1 cellular context compared by ENCODE assay signal in genomic region chr1:155911156-155912055, GRCh38.
TF ChIP-seq lines count a peak whose summit lies in the region.

A gene with protein sequence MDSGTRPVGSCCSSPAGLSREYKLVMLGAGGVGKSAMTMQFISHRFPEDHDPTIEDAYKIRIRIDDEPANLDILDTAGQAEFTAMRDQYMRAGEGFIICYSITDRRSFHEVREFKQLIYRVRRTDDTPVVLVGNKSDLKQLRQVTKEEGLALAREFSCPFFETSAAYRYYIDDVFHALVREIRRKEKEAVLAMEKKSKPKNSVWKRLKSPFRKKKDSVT (minus strand): TSS chr1:155911349. CDS start chr1:155910761, 588 bp downstream.

TF ChIP-seq in HepG2, 621 proteins besides CTCF, POLR2A, EP300 and RAD21 (continued from another document and continues in another):
- TF ChIP-seq, protein P1, sequence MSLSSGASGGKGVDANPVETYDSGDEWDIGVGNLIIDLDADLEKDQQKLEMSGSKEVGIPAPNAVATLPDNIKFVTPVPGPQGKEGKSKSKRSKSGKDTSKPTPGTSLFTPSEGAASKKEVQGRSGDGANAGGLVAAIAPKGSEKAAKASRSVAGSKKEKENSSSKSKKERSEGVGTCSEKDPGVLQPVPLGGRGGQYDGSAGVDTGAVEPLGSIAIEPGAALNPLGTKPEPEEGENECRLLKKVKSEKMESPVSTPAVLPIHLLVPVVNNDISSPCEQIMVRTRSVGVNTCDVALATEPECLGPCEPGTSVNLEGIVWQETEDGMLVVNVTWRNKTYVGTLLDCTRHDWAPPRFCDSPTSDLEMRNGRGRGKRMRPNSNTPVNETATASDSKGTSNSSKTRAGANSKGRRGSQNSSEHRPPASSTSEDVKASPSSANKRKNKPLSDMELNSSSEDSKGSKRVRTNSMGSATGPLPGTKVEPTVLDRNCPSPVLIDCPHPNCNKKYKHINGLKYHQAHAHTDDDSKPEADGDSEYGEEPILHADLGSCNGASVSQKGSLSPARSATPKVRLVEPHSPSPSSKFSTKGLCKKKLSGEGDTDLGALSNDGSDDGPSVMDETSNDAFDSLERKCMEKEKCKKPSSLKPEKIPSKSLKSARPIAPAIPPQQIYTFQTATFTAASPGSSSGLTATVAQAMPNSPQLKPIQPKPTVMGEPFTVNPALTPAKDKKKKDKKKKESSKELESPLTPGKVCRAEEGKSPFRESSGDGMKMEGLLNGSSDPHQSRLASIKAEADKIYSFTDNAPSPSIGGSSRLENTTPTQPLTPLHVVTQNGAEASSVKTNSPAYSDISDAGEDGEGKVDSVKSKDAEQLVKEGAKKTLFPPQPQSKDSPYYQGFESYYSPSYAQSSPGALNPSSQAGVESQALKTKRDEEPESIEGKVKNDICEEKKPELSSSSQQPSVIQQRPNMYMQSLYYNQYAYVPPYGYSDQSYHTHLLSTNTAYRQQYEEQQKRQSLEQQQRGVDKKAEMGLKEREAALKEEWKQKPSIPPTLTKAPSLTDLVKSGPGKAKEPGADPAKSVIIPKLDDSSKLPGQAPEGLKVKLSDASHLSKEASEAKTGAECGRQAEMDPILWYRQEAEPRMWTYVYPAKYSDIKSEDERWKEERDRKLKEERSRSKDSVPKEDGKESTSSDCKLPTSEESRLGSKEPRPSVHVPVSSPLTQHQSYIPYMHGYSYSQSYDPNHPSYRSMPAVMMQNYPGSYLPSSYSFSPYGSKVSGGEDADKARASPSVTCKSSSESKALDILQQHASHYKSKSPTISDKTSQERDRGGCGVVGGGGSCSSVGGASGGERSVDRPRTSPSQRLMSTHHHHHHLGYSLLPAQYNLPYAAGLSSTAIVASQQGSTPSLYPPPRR (CRISPR knock-in tag; IDR thresholded peaks at IDR 0.05; ENCODE audit: borderline replicate concordance), result no peak
- TF ChIP-seq, protein P2, sequence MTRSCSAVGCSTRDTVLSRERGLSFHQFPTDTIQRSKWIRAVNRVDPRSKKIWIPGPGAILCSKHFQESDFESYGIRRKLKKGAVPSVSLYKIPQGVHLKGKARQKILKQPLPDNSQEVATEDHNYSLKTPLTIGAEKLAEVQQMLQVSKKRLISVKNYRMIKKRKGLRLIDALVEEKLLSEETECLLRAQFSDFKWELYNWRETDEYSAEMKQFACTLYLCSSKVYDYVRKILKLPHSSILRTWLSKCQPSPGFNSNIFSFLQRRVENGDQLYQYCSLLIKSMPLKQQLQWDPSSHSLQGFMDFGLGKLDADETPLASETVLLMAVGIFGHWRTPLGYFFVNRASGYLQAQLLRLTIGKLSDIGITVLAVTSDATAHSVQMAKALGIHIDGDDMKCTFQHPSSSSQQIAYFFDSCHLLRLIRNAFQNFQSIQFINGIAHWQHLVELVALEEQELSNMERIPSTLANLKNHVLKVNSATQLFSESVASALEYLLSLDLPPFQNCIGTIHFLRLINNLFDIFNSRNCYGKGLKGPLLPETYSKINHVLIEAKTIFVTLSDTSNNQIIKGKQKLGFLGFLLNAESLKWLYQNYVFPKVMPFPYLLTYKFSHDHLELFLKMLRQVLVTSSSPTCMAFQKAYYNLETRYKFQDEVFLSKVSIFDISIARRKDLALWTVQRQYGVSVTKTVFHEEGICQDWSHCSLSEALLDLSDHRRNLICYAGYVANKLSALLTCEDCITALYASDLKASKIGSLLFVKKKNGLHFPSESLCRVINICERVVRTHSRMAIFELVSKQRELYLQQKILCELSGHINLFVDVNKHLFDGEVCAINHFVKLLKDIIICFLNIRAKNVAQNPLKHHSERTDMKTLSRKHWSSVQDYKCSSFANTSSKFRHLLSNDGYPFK (CRISPR knock-in tag; IDR thresholded peaks at IDR 0.05; ENCODE audit: borderline replicate concordance), result no peak
- TF ChIP-seq, protein P3, sequence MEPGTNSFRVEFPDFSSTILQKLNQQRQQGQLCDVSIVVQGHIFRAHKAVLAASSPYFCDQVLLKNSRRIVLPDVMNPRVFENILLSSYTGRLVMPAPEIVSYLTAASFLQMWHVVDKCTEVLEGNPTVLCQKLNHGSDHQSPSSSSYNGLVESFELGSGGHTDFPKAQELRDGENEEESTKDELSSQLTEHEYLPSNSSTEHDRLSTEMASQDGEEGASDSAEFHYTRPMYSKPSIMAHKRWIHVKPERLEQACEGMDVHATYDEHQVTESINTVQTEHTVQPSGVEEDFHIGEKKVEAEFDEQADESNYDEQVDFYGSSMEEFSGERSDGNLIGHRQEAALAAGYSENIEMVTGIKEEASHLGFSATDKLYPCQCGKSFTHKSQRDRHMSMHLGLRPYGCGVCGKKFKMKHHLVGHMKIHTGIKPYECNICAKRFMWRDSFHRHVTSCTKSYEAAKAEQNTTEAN (CRISPR knock-in tag; conservative IDR thresholded peaks at IDR 0.05), result no peak
- TF ChIP-seq HOXA3 (CRISPR knock-in tag; IDR thresholded peaks at IDR 0.05) (peak; percentile 86), HNRNPUL1 (IDR thresholded peaks at IDR 0.05; ENCODE audit: low read depth, low read length) (no peak), LRRFIP1 (CRISPR knock-in tag; conservative IDR thresholded peaks at IDR 0.05) (no peak), ZNF749 (CRISPR knock-in tag; IDR thresholded peaks at IDR 0.05; ENCODE audit: borderline replicate concordance) (no peak), ZNF282 (IDR thresholded peaks at IDR 0.05; ENCODE audit: partially characterized antibody) (no peak), KDM6A (CRISPR knock-in tag; IDR thresholded peaks at IDR 0.05; ENCODE audit: low read depth) (no peak), GMEB2 (CRISPR knock-in tag; IDR thresholded peaks at IDR 0.05; ENCODE audit: low read depth) (no peak), NCOR1 (IDR thresholded peaks at IDR 0.05; ENCODE audit: borderline replicate concordance, low read length) (no peak), NR2F6 (IDR thresholded peaks at IDR 0.05) (peak; percentile 64), NR2F6 (CRISPR knock-in tag; IDR thresholded peaks at IDR 0.05) (peak; percentile 88), MEF2D (CRISPR knock-in tag; IDR thresholded peaks at IDR 0.05) (no peak; the same call in 1 of the 2 replicates), ZNF274 (CRISPR knock-in tag; IDR thresholded peaks at IDR 0.05) (no peak), U2AF2 (IDR thresholded peaks at IDR 0.05; ENCODE audit: low read depth, low read length) (no peak), ZNF136 (CRISPR knock-in tag; IDR thresholded peaks at IDR 0.05; ENCODE audit: low read depth) (no peak), ZNF549 (CRISPR knock-in tag; IDR thresholded peaks at IDR 0.05) (no peak), ZNF367 (CRISPR knock-in tag; IDR thresholded peaks at IDR 0.05; ENCODE audit: borderline replicate concordance) (no peak), ZNF256 (CRISPR knock-in tag; conservative IDR thresholded peaks at IDR 0.05) (no peak), ZNF691 (CRISPR knock-in tag; IDR thresholded peaks at IDR 0.05; ENCODE audit: borderline replicate concordance, low read depth) (0 out of 2 replicates have a peak, but pooled peaks have one; percentile 38), TP53 (CRISPR knock-in tag; conservative IDR thresholded peaks at IDR 0.05) (no peak), GLI4 (CRISPR knock-in tag; IDR thresholded peaks at IDR 0.05; ENCODE audit: borderline replicate concordance) (no peak), ZNF780A (CRISPR knock-in tag; IDR thresholded peaks at IDR 0.05) (no peak), TOE1 (CRISPR knock-in tag; IDR thresholded peaks at IDR 0.05) (no peak), WIZ (CRISPR knock-in tag; IDR thresholded peaks at IDR 0.05) (no peak), ATAD3A (CRISPR knock-in tag; IDR thresholded peaks at IDR 0.05) (no peak), YY1 (IDR thresholded peaks at IDR 0.05; ENCODE audit: insufficient read depth, insufficient replicate concordance, low read depth, low read length) (peak; percentile 92), ZNF326 (CRISPR knock-in tag; IDR thresholded peaks at IDR 0.05; ENCODE audit: borderline replicate concordance) (0 out of 2 replicates have a peak, but pooled peaks have one; percentile 71)
- TF ChIP-seq, protein P4, sequence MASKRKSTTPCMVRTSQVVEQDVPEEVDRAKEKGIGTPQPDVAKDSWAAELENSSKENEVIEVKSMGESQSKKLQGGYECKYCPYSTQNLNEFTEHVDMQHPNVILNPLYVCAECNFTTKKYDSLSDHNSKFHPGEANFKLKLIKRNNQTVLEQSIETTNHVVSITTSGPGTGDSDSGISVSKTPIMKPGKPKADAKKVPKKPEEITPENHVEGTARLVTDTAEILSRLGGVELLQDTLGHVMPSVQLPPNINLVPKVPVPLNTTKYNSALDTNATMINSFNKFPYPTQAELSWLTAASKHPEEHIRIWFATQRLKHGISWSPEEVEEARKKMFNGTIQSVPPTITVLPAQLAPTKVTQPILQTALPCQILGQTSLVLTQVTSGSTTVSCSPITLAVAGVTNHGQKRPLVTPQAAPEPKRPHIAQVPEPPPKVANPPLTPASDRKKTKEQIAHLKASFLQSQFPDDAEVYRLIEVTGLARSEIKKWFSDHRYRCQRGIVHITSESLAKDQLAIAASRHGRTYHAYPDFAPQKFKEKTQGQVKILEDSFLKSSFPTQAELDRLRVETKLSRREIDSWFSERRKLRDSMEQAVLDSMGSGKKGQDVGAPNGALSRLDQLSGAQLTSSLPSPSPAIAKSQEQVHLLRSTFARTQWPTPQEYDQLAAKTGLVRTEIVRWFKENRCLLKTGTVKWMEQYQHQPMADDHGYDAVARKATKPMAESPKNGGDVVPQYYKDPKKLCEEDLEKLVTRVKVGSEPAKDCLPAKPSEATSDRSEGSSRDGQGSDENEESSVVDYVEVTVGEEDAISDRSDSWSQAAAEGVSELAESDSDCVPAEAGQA (IDR thresholded peaks at IDR 0.05; ENCODE audit: low read depth), result peak; percentile 22; the same call in 1 of the 2 replicates
- TF ChIP-seq, protein P4 (CRISPR knock-in tag; IDR thresholded peaks at IDR 0.05; ENCODE audit: borderline replicate concordance), result no peak
- TF ChIP-seq, protein P5, sequence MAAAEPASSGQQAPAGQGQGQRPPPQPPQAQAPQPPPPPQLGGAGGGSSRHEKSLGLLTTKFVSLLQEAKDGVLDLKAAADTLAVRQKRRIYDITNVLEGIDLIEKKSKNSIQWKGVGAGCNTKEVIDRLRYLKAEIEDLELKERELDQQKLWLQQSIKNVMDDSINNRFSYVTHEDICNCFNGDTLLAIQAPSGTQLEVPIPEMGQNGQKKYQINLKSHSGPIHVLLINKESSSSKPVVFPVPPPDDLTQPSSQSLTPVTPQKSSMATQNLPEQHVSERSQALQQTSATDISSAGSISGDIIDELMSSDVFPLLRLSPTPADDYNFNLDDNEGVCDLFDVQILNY (CRISPR knock-in tag; conservative IDR thresholded peaks at IDR 0.05), result no peak
- TF ChIP-seq, protein P6, sequence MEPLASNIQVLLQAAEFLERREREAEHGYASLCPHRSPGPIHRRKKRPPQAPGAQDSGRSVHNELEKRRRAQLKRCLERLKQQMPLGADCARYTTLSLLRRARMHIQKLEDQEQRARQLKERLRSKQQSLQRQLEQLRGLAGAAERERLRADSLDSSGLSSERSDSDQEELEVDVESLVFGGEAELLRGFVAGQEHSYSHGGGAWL (CRISPR knock-in tag; IDR thresholded peaks at IDR 0.05), result no peak
- TF ChIP-seq, protein P7, sequence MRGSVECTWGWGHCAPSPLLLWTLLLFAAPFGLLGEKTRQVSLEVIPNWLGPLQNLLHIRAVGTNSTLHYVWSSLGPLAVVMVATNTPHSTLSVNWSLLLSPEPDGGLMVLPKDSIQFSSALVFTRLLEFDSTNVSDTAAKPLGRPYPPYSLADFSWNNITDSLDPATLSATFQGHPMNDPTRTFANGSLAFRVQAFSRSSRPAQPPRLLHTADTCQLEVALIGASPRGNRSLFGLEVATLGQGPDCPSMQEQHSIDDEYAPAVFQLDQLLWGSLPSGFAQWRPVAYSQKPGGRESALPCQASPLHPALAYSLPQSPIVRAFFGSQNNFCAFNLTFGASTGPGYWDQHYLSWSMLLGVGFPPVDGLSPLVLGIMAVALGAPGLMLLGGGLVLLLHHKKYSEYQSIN (CRISPR knock-in tag; IDR thresholded peaks at IDR 0.05; ENCODE audit: borderline replicate concordance), result no peak
